25 cellular contexts compared by ENCODE assay signal in genomic region chr3:15707779-15708178, GRCh38.
"Had no signal": no experiment of that assay in that cellular context is flagged by ENCODE, and none has a peak within 500 bp of the region (broad histone marks: within the 10 kb centered on the region; RNA-seq: fewer than 3 reads in every experiment).

No MANE protein-coding gene starts in this region.

- H3K27me3 ChIP-seq: esophagus muscularis mucosa, gastroesophageal sphincter, left lung, neutrophil, ovary, stomach, transverse colon had no signal

- H3K4me1 Mint-ChIP-seq: memory B cell, mesothelial cell of epicardium had no signal

- H3K27ac ChIP-seq: epithelial cell of prostate, esophagus muscularis mucosa, gastroesophageal sphincter, left lung, lower lobe of right lung, neutrophil, ovary, psoas muscle, skin epidermis, stomach, thoracic aorta had no signal

- H3K9me3 ChIP-seq: esophagus muscularis mucosa, gastroesophageal sphincter, left lung, lower lobe of right lung, neutrophil, ovary, psoas muscle, stomach, thoracic aorta, transverse colon had no signal

- ATAC-seq: effector memory CD8-positive, alpha-beta T cell; gastroesophageal sphincter; left lung; lower lobe of right lung; psoas muscle; sciatic nerve had no signal

- H3K4me1 ChIP-seq: esophagus muscularis mucosa, gastroesophageal sphincter, lower lobe of right lung, psoas muscle, stomach, transverse colon had no signal

- H3K4me3 Mint-ChIP-seq: dendritic cell treated with granulocyte-macrophage colony-stimulating factor and Interleukin-4, amounts not matched to agents 40 ng/mL and 50 ng/mL, for 4 days; effector memory CD8-positive, alpha-beta T cell; memory B cell; mesothelial cell of epicardium had no signal

- H3K27me3 Mint-ChIP-seq: dendritic cell treated with granulocyte-macrophage colony-stimulating factor and Interleukin-4, amounts not matched to agents 40 ng/mL and 50 ng/mL, for 4 days; effector memory CD8-positive, alpha-beta T cell; memory B cell had no signal

- DNase-seq: cerebellar nuclear complex; effector memory CD8-positive, alpha-beta T cell; foreskin fibroblast; glutamatergic neuron; islet precursor cell; left lung; lower lobe of right lung; ovary; psoas muscle; stimulated activated CD4-positive, alpha-beta T cell treated with anti-CD3 and anti-CD28 coated beads, Interleukin-2, amount 100 ng/mL, for 24 hours; stimulated activated CD4-positive, alpha-beta T cell treated with anti-CD3 and anti-CD28 coated beads, Interleukin-4, amount 100 ng/mL, for 4 hours; stimulated activated naive CD4-positive, alpha-beta T cell; stomach; substantia nigra; transverse colon had no signal

- H3K4me3 ChIP-seq: esophagus muscularis mucosa, gastroesophageal sphincter, left lung, lower lobe of right lung, ovary, psoas muscle, skin epidermis, stomach, thoracic aorta, transverse colon had no signal

- H3K27ac Mint-ChIP-seq: dendritic cell treated with granulocyte-macrophage colony-stimulating factor and Interleukin-4, amounts not matched to agents 40 ng/mL and 50 ng/mL, for 4 days; effector memory CD8-positive, alpha-beta T cell; memory B cell; mesothelial cell of epicardium had no signal

- H3K9me3 Mint-ChIP-seq: dendritic cell treated with granulocyte-macrophage colony-stimulating factor and Interleukin-4, amounts not matched to agents 40 ng/mL and 50 ng/mL, for 4 days; effector memory CD8-positive, alpha-beta T cell; mesothelial cell of epicardium had no signal

- H3K36me3 ChIP-seq: ovary had no signal
